ENCODE assay signal across 8 cellular contexts in genomic region chr19:8412783-8413592, GRCh38. TPM values are rescaled to one million over a fixed set of nuclear protein-coding genes. Genes with fewer than 3 reads are reported as not detected.
DNase-seq lines count a peak whose midpoint lies in the region; ATAC-seq and TF ChIP-seq lines count a peak whose summit lies in the region.

TSS of gene MARCHF2 (plus strand) at chr19:8413305. CDS start at chr19:8421841, 8,536 bp downstream.

- intact Hi-C loops in activated CD4-positive, alpha-beta T cell treated with anti-CD3 and anti-CD28 coated beads for 36 hours (cut with DNase I, micrococcal nuclease): loop anchor here (1.0 to 5.0 kb wide), 15 partner anchors 23 to 544 kb away; partner anchors contain the start of genes RAB11B (in 2 of the 2), HNRNPM (in 1 of the 2), MBD3L1 (in 1 of the 2) and MYO1F (in 1 of the 2)
- intact Hi-C loops in left colon (cut with DNase I, micrococcal nuclease): no loop called here

- H3K36me3 ChIP-seq in BLaER1: no peaks in the 10 kb centered on the region

- H3K27me3 Mint-ChIP-seq in activated CD4-positive, alpha-beta T cell treated with anti-CD3 and anti-CD28 coated beads for 36 hours: no peaks in the 10 kb centered on the region

- peaks cover 5% of the 10 kb centered on the region for H3K4me1 Mint-ChIP-seq in activated CD4-positive, alpha-beta T cell treated with anti-CD3 and anti-CD28 coated beads for 36 hours

- H3K27me3 ChIP-seq in BLaER1: no peaks in the 10 kb centered on the region

- DNase-seq in GM19240 (ENCODE audit: insufficient read length, low spot score): peak; percentile 98
- peak; percentile 91 to 98 for DNase-seq in NCI-H524 (lab: John Stamatoyannopoulos, UW)
- DNase-seq in activated CD4-positive, alpha-beta T cell treated with anti-CD3 and anti-CD28 coated beads for 36 hours: peak; percentile 97
- DNase-seq in choroid plexus epithelial cell (ENCODE audit: low read depth): peak; percentile 99
- DNase-seq in left colon: peak; percentile 96 to 97
- DNase-seq in stimulated activated CD4-positive, alpha-beta T cell treated with anti-CD3 and anti-CD28 coated beads, Interleukin-1b, Interleukin-23, amount 100 ng/mL, for 4 hours (ENCODE audit: low read depth in 2 of 2): peak; percentile 92 to 94

- H3K4me1 ChIP-seq in BLaER1: peaks cover 7% of the 10 kb centered on the region

- H3K4me3 Mint-ChIP-seq in activated CD4-positive, alpha-beta T cell treated with anti-CD3 and anti-CD28 coated beads for 36 hours: peak within 1 kb of the TSS; percentile 50

- no peaks in the 10 kb centered on the region for H3K36me3 Mint-ChIP-seq in activated CD4-positive, alpha-beta T cell treated with anti-CD3 and anti-CD28 coated beads for 36 hours (ENCODE audit: low read depth)

- peak; percentile 62 for TF ChIP-seq CTCF in choroid plexus epithelial cell (conservative IDR thresholded peaks at IDR 0.05; ENCODE audit: low read depth, low read length)

- H3K4me2 ChIP-seq in BLaER1: peak within 1 kb of the TSS; percentile 100

- H3K27ac ChIP-seq in BLaER1: peak within 1 kb of the TSS; percentile 82

- H3K9me3 Mint-ChIP-seq in activated CD4-positive, alpha-beta T cell treated with anti-CD3 and anti-CD28 coated beads for 36 hours (ENCODE audit: low read depth): no peaks in the 10 kb centered on the region

- CTCF ChIA-PET in activated CD4-positive, alpha-beta T cell treated with anti-CD3 and anti-CD28 coated beads for 36 hours (lab: Charles Lee): interaction anchor here (0.5 to 2.8 kb wide), 13 partner anchors 9 to 469 kb away, joined by 3 to 18 read pairs (median 5); partner anchors contain the start of gene RAB11B

- ATAC-seq in HG03457 (IDR thresholded peaks at IDR 0.05; ENCODE audit: unreplicated experiment) (peak; percentile 95), left colon (peak; percentile 98)
- peak; percentile 100 for ATAC-seq in activated CD4-positive, alpha-beta T cell treated with anti-CD3 and anti-CD28 coated beads for 36 hours

- no peak within 1 kb of the TSS for H3K27ac Mint-ChIP-seq in activated CD4-positive, alpha-beta T cell treated with anti-CD3 and anti-CD28 coated beads for 36 hours

- H3K9ac ChIP-seq in BLaER1: peak within 1 kb of the TSS; percentile 86

- H3K4me3 ChIP-seq in BLaER1 (peak within 1 kb of the TSS; percentile 90), choroid plexus epithelial cell (ENCODE audit: low read depth, low read length) (peak within 1 kb of the TSS; percentile 62)

- POLR2A ChIA-PET in activated CD4-positive, alpha-beta T cell treated with anti-CD3 and anti-CD28 coated beads for 36 hours (lab: Charles Lee): interaction anchor here (0.6 to 1.0 kb wide), 5 partner anchors 13 to 100 kb away, joined by 3 to 6 read pairs (median 3); partner anchors contain the start of genes HNRNPM and RAB11B

- H3K9me3 ChIP-seq in BLaER1: no peaks in the 10 kb centered on the region

- no peaks in the 10 kb centered on the region for H4K20me1 ChIP-seq in BLaER1

RNA-seq across cellular contexts. Expression of gene MARCHF2, which starts in this region (rescaled TPM):
- total RNA-seq in activated CD4-positive, alpha-beta T cell treated with anti-CD3 and anti-CD28 coated beads for 36 hours: 10 to 100 TPM in 1 of 2 experiments, 1 to 10 TPM in 1; 9.1 to 10.1 TPM
- 10 to 100 TPM; 27.2 to 46.6 TPM for total RNA-seq in left colon

Comparison
In these comparisons a context has a peak if more than half of its experiments do, and no peak if none do; other contexts are left out.
1. Peak in every context shown above with its lines: DNase-seq, ATAC-seq, H3K4me3 ChIP-seq and H3K27ac ChIP-seq.
2. intact Hi-C loops: an anchor here in activated CD4-positive, alpha-beta T cell treated with anti-CD3 and anti-CD28 coated beads for 36 hours (1.0 to 5.0 kb wide); none called in left colon.